ENCODE assay signal across 8 cellular contexts in the genomic region with DNA sequence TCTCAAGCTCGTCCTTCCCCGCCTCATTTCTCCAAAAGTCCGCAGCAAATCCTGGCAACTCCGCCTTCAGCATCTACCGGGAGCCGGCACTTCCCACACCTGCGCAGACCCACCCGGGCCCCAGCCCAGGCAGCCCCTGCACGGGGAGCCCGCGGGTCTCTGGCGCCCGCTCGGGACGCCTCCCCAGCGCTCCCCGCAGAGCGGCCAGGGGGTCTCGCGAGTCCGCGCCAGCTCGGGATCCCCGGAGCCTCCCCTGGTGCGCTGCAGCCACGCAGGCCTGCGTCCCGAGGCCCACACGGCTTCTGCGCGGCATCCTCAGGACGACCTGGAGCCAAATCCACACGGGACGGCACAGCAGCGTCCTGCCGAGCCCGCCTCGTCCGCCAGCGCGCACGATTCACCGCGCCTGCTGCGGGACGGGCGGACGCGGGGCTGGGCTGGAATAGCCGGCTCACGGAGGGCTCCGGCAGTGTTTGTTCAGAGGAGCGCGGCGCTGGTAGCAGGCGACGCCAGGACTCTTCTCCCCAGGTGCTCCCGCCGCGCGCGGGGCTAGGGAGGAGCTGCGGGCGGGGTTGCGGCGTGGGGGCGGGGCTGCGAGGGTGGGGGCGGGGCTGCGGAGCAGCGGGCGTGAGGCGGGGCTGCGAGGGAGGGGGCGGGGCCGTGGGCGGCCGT. TPM values are rescaled to one million over a fixed set of nuclear protein-coding genes. Genes with fewer than 3 reads are reported as not detected.
DNase-seq lines count a peak whose midpoint lies in the region; ATAC-seq, FAIRE-seq and TF ChIP-seq lines count a peak whose summit lies in the region.

No MANE protein-coding gene starts in this region.

- peaks cover 34 to 47% of the 10 kb centered on the region in 2 donors for H3K4me1 Mint-ChIP-seq in natural killer cell

- no peak for FAIRE-seq in GM19239 (lab: Jason Lieb, UNC)

- peaks cover 0 to 33% (median 20%) of the 10 kb centered on the region in 11 experiments; a peak in 19 of 22 replicates for H3K36me3 ChIP-seq in BLaER1 treated with 17β-estradiol and CSF1 and Interleukin-3, amounts not matched to agents 10 nM and 100 nM

- peaks cover 40 to 56% (median 48%) of the 10 kb centered on the region in 10 experiments for H3K4me1 ChIP-seq in BLaER1 treated with 17β-estradiol and CSF1 and Interleukin-3, amounts not matched to agents 10 nM and 100 nM

- H3K27me3 Mint-ChIP-seq in natural killer cell (ENCODE audit: low read depth in 2 of 2), result peaks cover 0 to 10% of the 10 kb centered on the region in 2 donors

- peaks cover 37 to 52% (median 40%) of the 10 kb centered on the region in 11 experiments for H4K20me1 ChIP-seq in BLaER1 treated with 17β-estradiol and CSF1 and Interleukin-3, amounts not matched to agents 10 nM and 100 nM

- DNase-seq in GM19239 (ENCODE audit: insufficient read length, low spot score) (peak; percentile 77), HT-29 (ENCODE audit: low spot score) (peak; percentile 79), RPMI7951 (ENCODE audit: low read depth) (peak; percentile 54), epithelial cell of esophagus (ENCODE audit: low read depth) (no peak), natural killer cell (no peak), iPS-NIHi7 (ENCODE audit: extremely low spot score) (no peak)
- no peak for DNase-seq in stimulated activated CD8-positive, alpha-beta memory T cell treated with anti-CD3 and anti-CD28 coated beads, Interleukin-4, amount 100 ng/mL, for 48 hours

- peak overlapping the region in 2 of 11 experiments; percentile 17 to 25; a peak in 2 of 22 replicates for H3K27ac ChIP-seq in BLaER1 treated with 17β-estradiol and CSF1 and Interleukin-3, amounts not matched to agents 10 nM and 100 nM

- no peaks in the 10 kb centered on the region for H3K9me3 Mint-ChIP-seq in natural killer cell

- H3K9ac ChIP-seq in BLaER1 treated with 17β-estradiol and CSF1 and Interleukin-3, amounts not matched to agents 10 nM and 100 nM, result peak overlapping the region; percentile 47 to 80 (median 68); a peak in 20 of 22 replicates

- no peak for TF ChIP-seq CTCF in epithelial cell of esophagus (IDR thresholded peaks at IDR 0.05; ENCODE audit: insufficient read depth, low read depth, low read length, missing control alignments)
- no peak for TF ChIP-seq CTCF in natural killer cell (IDR thresholded peaks at IDR 0.05)

- H3K4me3 ChIP-seq in BLaER1 treated with 17β-estradiol and CSF1 and Interleukin-3, amounts not matched to agents 10 nM and 100 nM, result peak overlapping the region; percentile 55 to 76 (median 66)
- H3K4me3 ChIP-seq in epithelial cell of esophagus (ENCODE audit: low read length), result peak overlapping the region; percentile 62

- peak overlapping the region; percentile 97 to 100 (median 98) for H3K4me2 ChIP-seq in BLaER1 treated with 17β-estradiol and CSF1 and Interleukin-3, amounts not matched to agents 10 nM and 100 nM

- H3K36me3 Mint-ChIP-seq in natural killer cell, result no peaks in the 10 kb centered on the region

- peak overlapping the region; percentile 86 for H3K4me3 Mint-ChIP-seq in natural killer cell

- ATAC-seq in natural killer cell, result no peak

- H3K9me3 ChIP-seq in BLaER1 treated with 17β-estradiol and CSF1 and Interleukin-3, amounts not matched to agents 10 nM and 100 nM (replicated peaks in 1 of 11), result no peaks in the 10 kb centered on the region

- intact Hi-C loops in natural killer cell (cut with micrococcal nuclease), result loop anchor here (5.0 kb wide), 1 partner anchor 42 kb away; the partner anchor contains the start of gene IRF7

- H3K27ac Mint-ChIP-seq in natural killer cell, result peak overlapping the region in 1 of 2 donors; percentile 93

- H3K27me3 ChIP-seq in BLaER1 treated with 17β-estradiol and CSF1 and Interleukin-3, amounts not matched to agents 10 nM and 100 nM, result peaks cover 8 to 24% (median 16%) of the 10 kb centered on the region in 11 experiments; a peak in 21 of 22 replicates

RNA-seq across cellular contexts. Expression of gene PHRF1, which starts 0.8 kb away (rescaled TPM):
- 75.3 and 82.0 TPM in 2 replicates for total RNA-seq in HT-29 (2014; rRNA removed; shearing (Covaris generic))
- total RNA-seq in RPMI7951 (2014; rRNA removed; shearing (Covaris generic)), result 12.5 and 14.8 TPM in 2 replicates
- total RNA-seq in natural killer cell, result 10 to 100 TPM; 46.1 to 52.0 (median 46.9) TPM

RNA-seq across cellular contexts. Expression of gene RASSF7, which starts 14.7 kb away (rescaled TPM):
- 515 and 552 TPM in 2 replicates for total RNA-seq in HT-29 (2014; rRNA removed; shearing (Covaris generic))
- total RNA-seq in RPMI7951 (2014; rRNA removed; shearing (Covaris generic)), result 7.4 and 16.4 TPM in 2 replicates
- total RNA-seq in natural killer cell, result 10 to 100 TPM; 19.0 to 21.7 (median 20.0) TPM

RNA-seq across cellular contexts. Expression of gene LMNTD2, which starts 14.9 kb away (rescaled TPM):
- total RNA-seq in HT-29 (2014; rRNA removed; shearing (Covaris generic)), result 5.3 and 6.9 TPM in 2 replicates
- 0.24 and 0.29 TPM in 2 replicates for total RNA-seq in RPMI7951 (2014; rRNA removed; shearing (Covaris generic))
- total RNA-seq in natural killer cell, result 1 to 10 TPM; 3.5 to 5.2 (median 5.0) TPM

RNA-seq across cellular contexts. Expression of gene LRRC56, which starts 38.1 kb away (rescaled TPM):
- 8.1 and 10.0 TPM in 2 replicates for total RNA-seq in HT-29 (2014; rRNA removed; shearing (Covaris generic))
- total RNA-seq in RPMI7951 (2014; rRNA removed; shearing (Covaris generic)), result 0.29 TPM in 1 of 2 replicates, not detected in the other
- 1 to 10 TPM; 1.5 to 2.4 (median 2.2) TPM for total RNA-seq in natural killer cell

RNA-seq across cellular contexts. Expression of gene HRAS, which starts 40.1 kb away (rescaled TPM):
- 217 and 259 TPM in 2 replicates for total RNA-seq in HT-29 (2014; rRNA removed; shearing (Covaris generic))
- 65.8 and 81.1 TPM in 2 replicates for total RNA-seq in RPMI7951 (2014; rRNA removed; shearing (Covaris generic))
- 10 to 100 TPM; 27.6 to 35.0 (median 30.6) TPM for total RNA-seq in natural killer cell

Comparison
In these comparisons a context has a peak if more than half of its experiments do, and no peak if none do; other contexts are left out.
1. DNase-seq: peak in GM19239 (single experiment), HT-29 (single experiment) and RPMI7951 (single experiment); none in epithelial cell of esophagus (single experiment), natural killer cell (single experiment), stimulated activated CD8-positive, alpha-beta memory T cell treated with anti-CD3 and anti-CD28 coated beads, Interleukin-4, amount 100 ng/mL, for 48 hours (single experiment) and iPS-NIHi7 (single experiment).
2. RNA of gene RASSF7, which starts 14.7 kb away (total RNA-seq): 515 to 552 TPM in HT-29; 19.0 to 21.7 TPM in natural killer cell and 7.4 to 16.4 TPM in RPMI7951; every median in the first group is over 10 times any median in the second.